ENCODE assay signal across 13 cellular contexts in the genomic region with DNA sequence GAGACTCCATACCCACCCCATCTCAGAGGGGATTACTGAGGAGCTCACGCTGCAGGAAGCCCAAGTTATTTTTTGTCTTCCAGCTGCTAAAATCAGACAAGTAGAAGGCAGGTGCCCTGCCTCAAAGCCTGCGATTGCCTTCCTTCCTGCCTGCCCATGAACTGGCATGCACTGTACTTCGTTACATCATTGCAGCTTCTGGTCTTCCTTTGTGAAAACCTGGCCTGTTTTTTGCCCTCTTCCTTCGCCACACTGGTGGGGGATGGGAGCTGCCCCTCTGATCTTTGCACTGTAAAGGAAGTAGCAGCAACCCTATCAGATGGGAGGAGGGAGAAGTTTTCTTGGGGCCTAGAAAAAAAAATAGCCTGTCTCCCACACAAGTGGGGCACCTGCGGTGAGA.
DNase-seq lines count a peak whose midpoint lies in the region; ATAC-seq and TF ChIP-seq lines count a peak whose summit lies in the region.
"Had no signal": no experiment of that assay in that cellular context is flagged by ENCODE, and none has a peak within 500 bp of the region (broad histone marks: within the 10 kb centered on the region; RNA-seq: fewer than 3 reads in every experiment).

No MANE protein-coding gene starts in this region.

- 48 to 58% (median 48%) methylated on average over 5 of the region's 5 CpGs for WGBS in psoas muscle, 3 donors

- peak; percentile 41 for DNase-seq in activated naive CD4-positive, alpha-beta T cell treated with Interleukin-2 at 50 U/mL for 16 hours
- no peak for DNase-seq in activated naive CD4-positive, alpha-beta T cell treated with anti-CD3 and anti-CD28 coated beads, Interleukin-2, amount 50 U/mL, for 16 hours
- DNase-seq in activated CD4-positive, alpha-beta T cell treated with anti-CD3 and anti-CD28 coated beads for 48 hours = peak; percentile 59
- DNase-seq in activated naive CD8-positive, alpha-beta T cell treated with anti-CD3 and anti-CD28 coated beads for 36 hours = no peak
- DNase-seq in stimulated activated CD8-positive, alpha-beta memory T cell treated with anti-CD3 and anti-CD28 coated beads, Interleukin-7, amount 100 ng/mL, for 1 hour (ENCODE audit: low read depth in 2 of 2) = peak; percentile 42 to 44
- no peak for DNase-seq in anterior cingulate cortex (lab: John Stamatoyannopoulos, UW)
- no peak for DNase-seq in SJCRH30
- DNase-seq in psoas muscle = no peak
- DNase-seq: trophoblast cell had no signal

- no peaks in the 10 kb centered on the region for H3K4me1 ChIP-seq in SJCRH30
- no peaks in the 10 kb centered on the region for H3K4me1 ChIP-seq in psoas muscle
- H3K4me1 ChIP-seq: ascending aorta, parathyroid adenoma had no signal

- TF ChIP-seq CTCF in psoas muscle (IDR thresholded peaks at IDR 0.05) = no peak

- H3K27me3 ChIP-seq in SJCRH30 (no peaks in the 10 kb centered on the region), psoas muscle (ENCODE audit: insufficient read depth in 3 of 3, low read length in 2 of 3) (no peaks in the 10 kb centered on the region)
- H3K27me3 ChIP-seq: ascending aorta had no signal

- H3K9me3 ChIP-seq in SJCRH30 (replicated peaks) = no peaks in the 10 kb centered on the region
- H3K9me3 ChIP-seq in psoas muscle = no peaks in the 10 kb centered on the region
- H3K9me3 ChIP-seq: ascending aorta had no signal

- no peaks in the 10 kb centered on the region for H3K27me3 Mint-ChIP-seq in activated naive CD8-positive, alpha-beta T cell treated with anti-CD3 and anti-CD28 coated beads for 36 hours

- ATAC-seq in psoas muscle = no peak

- intact Hi-C loops in psoas muscle (cut with DNase I) = no loop called here

- H3K4me3 ChIP-seq in SJCRH30 (no peak overlapping the region), psoas muscle (no peak overlapping the region)
- H3K4me3 ChIP-seq: ascending aorta, lung had no signal

- peak overlapping the region; percentile 95 for H3K27ac Mint-ChIP-seq in activated naive CD8-positive, alpha-beta T cell treated with anti-CD3 and anti-CD28 coated beads for 36 hours

- H3K36me3 ChIP-seq in SJCRH30 = no peaks in the 10 kb centered on the region
- H3K36me3 ChIP-seq in psoas muscle (ENCODE audit: insufficient read depth in 1 of 2, low read depth in 1 of 2) = no peaks in the 10 kb centered on the region
- H3K36me3 ChIP-seq: ascending aorta had no signal

- H3K27ac ChIP-seq in SJCRH30 = no peak overlapping the region
- H3K27ac ChIP-seq in psoas muscle = no peak overlapping the region
- H3K27ac ChIP-seq: ascending aorta, parathyroid adenoma, VCaP had no signal

- H3K36me3 Mint-ChIP-seq in activated naive CD8-positive, alpha-beta T cell treated with anti-CD3 and anti-CD28 coated beads for 36 hours = peaks cover 15% of the 10 kb centered on the region

- H3K4me1 Mint-ChIP-seq in activated naive CD8-positive, alpha-beta T cell treated with anti-CD3 and anti-CD28 coated beads for 36 hours = peaks cover 94% of the 10 kb centered on the region

- H3K4me3 Mint-ChIP-seq in activated naive CD8-positive, alpha-beta T cell treated with anti-CD3 and anti-CD28 coated beads for 36 hours = peak overlapping the region; percentile 65

- H3K9me3 Mint-ChIP-seq in activated naive CD8-positive, alpha-beta T cell treated with anti-CD3 and anti-CD28 coated beads for 36 hours = peaks cover 3% of the 10 kb centered on the region

Comparison
In these comparisons a context has a peak if more than half of its experiments do, and no peak if none do; other contexts are left out.
1. DNase-seq: peak in activated naive CD4-positive, alpha-beta T cell treated with Interleukin-2 at 50 U/mL for 16 hours (single experiment), activated CD4-positive, alpha-beta T cell treated with anti-CD3 and anti-CD28 coated beads for 48 hours (single experiment) and stimulated activated CD8-positive, alpha-beta memory T cell treated with anti-CD3 and anti-CD28 coated beads, Interleukin-7, amount 100 ng/mL, for 1 hour (2 of 2); none in activated naive CD4-positive, alpha-beta T cell treated with anti-CD3 and anti-CD28 coated beads, Interleukin-2, amount 50 U/mL, for 16 hours (single experiment), activated naive CD8-positive, alpha-beta T cell treated with anti-CD3 and anti-CD28 coated beads for 36 hours (single experiment), anterior cingulate cortex (0 of 58), SJCRH30 (0 of 2) and psoas muscle (0 of 2).